Comparison of ENCODE assay signal across 1 cellular context in the genomic region with DNA sequence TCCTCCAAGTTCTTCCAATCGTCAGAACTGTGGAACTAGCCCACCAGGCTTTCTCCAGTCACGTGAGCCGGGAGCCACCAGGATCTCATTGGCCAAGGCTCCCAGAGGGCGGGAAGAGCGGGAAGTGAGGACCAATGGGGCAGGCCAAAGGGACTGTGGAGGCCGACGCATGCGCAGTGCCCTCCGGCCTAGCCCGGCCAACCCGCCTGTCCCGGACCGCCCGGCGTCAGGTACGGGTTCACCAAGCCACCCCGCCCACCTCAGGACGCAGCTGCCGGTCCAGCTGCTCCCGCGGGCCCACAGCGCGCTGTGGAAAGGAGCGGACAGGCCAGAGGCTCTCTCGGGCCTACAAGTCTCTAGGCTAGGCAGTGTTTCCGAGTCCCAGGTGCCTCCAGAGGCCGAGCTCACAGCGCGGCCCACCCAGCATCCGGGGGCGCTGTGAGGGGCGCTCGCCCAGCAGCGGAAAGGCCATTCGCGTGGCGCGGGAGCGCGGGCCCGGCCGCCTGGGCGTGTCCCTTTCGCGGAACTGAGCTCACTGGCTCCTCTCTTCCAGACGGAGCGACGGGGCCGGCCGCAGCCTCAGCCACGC.
TF ChIP-seq lines count a peak whose summit lies in the region.

No MANE protein-coding gene starts in this region.

TF ChIP-seq in GM12878, 131 proteins besides CTCF, POLR2A, EP300 and RAD21:
- TF ChIP-seq CBFB (IDR thresholded peaks at IDR 0.05; ENCODE audit: low read depth) (no peak), SMAD1 (IDR thresholded peaks at IDR 0.05; ENCODE audit: low read depth, partially characterized antibody) (no peak), JUND (IDR thresholded peaks at IDR 0.05; ENCODE audit: low read depth, low read length) (no peak), ETV6 (conservative IDR thresholded peaks at IDR 0.05 in 1 of 2, IDR thresholded peaks at IDR 0.05 in 1 of 2; ENCODE audit: borderline replicate concordance in 1 of 2, low read depth in 1 of 2) (no peak), CHD1 (IDR thresholded peaks at IDR 0.05; ENCODE audit: low read depth, low read length) (no peak), NRF1 (conservative IDR thresholded peaks at IDR 0.05; ENCODE audit: low read depth, low read length) (no peak), HDAC6 (IDR thresholded peaks at IDR 0.05; ENCODE audit: unreplicated experiment) (no peak), SMC3 (IDR thresholded peaks at IDR 0.05; ENCODE audit: borderline replicate concordance, low read length) (no peak)
- TF ChIP-seq, protein P1, sequence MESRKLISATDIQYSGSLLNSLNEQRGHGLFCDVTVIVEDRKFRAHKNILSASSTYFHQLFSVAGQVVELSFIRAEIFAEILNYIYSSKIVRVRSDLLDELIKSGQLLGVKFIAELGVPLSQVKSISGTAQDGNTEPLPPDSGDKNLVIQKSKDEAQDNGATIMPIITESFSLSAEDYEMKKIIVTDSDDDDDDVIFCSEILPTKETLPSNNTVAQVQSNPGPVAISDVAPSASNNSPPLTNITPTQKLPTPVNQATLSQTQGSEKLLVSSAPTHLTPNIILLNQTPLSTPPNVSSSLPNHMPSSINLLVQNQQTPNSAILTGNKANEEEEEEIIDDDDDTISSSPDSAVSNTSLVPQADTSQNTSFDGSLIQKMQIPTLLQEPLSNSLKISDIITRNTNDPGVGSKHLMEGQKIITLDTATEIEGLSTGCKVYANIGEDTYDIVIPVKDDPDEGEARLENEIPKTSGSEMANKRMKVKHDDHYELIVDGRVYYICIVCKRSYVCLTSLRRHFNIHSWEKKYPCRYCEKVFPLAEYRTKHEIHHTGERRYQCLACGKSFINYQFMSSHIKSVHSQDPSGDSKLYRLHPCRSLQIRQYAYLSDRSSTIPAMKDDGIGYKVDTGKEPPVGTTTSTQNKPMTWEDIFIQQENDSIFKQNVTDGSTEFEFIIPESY (IDR thresholded peaks at IDR 0.05) = peak; percentile 17; the same call in 1 of the 2 replicates
